ENCODE assay signal across 27 cellular contexts in genomic region chr7:127375626-127376025, GRCh38. TPM values are rescaled to one million over a fixed set of nuclear protein-coding genes. Genes with fewer than 3 reads are reported as not detected.
DNase-seq lines count a peak whose midpoint lies in the region; ATAC-seq, FAIRE-seq and TF ChIP-seq lines count a peak whose summit lies in the region.
"Had no signal": no experiment of that assay in that cellular context is flagged by ENCODE, and none has a peak within 500 bp of the region (broad histone marks: within the 10 kb centered on the region; RNA-seq: fewer than 3 reads in every experiment).

No MANE protein-coding gene starts in this region.

- RAD21 ChIA-PET in GM12878 (lab: Charles Lee; ENCODE audit: unreplicated experiment): no interaction called here

- ATAC-seq in GM21360 (IDR thresholded peaks at IDR 0.05; ENCODE audit: unreplicated experiment) (peak; percentile 67), GM12878 (peak; percentile 39)
- ATAC-seq: gastroesophageal sphincter; left ventricle myocardium superior; naive thymus-derived CD4-positive, alpha-beta T cell; T-helper 17 cell had no signal

- H3K27ac Mint-ChIP-seq in MCF 10A (ENCODE audit: low read depth, unreplicated experiment): no peak overlapping the region
- H3K27ac Mint-ChIP-seq: activated naive CD8-positive, alpha-beta T cell treated with anti-CD3 and anti-CD28 coated beads, Interleukin-2, amount 10 ng/mL, durations not matched to agents 7 days and 5 days; activated T-helper 1 cell treated with anti-CD3 and anti-CD28 coated beads, Interleukin-12 subunit alpha, Interleukin-12 subunit beta, Interleukin-2, Interleukin-4 antibody, amounts not matched to agents 30 ng/mL and 10 ng/mL and 1 ng/mL, durations not matched to agents 14 hours and 24 hours and 36 hours; T-helper 17 cell had no signal

- no peaks in the 10 kb centered on the region for H3K9me3 ChIP-seq in mammary epithelial cell (replicated peaks; ENCODE audit: insufficient read depth, low read length)
- no peaks in the 10 kb centered on the region for H3K9me3 ChIP-seq in GM12878 (replicated peaks; ENCODE audit: control insufficient read depth, insufficient read depth, low read length)
- H3K9me3 ChIP-seq: gastroesophageal sphincter, testis had no signal

- CTCF ChIA-PET in mammary epithelial cell (lab: Charles Lee; ENCODE audit: low non-redundant PET) (no interaction called here), MCF 10A (lab: Yijun Ruan, JAX) (interaction anchor here (1.0 kb wide), 1 partner anchor 16 kb away, joined by 3 read pairs; no protein-coding TSS in a partner anchor), GM12878 (lab: Yijun Ruan, JAX) (interaction anchor here (1.4 to 1.6 kb wide), 2 partner anchors 27 to 72 kb away, joined by 4 to 5 read pairs; no protein-coding TSS in a partner anchor)

- 100% methylated on average over 1 of the region's 1 CpG for WGBS in mammary epithelial cell (ENCODE audit: low coverage, missing lambda C conversion rate)
- WGBS in GM12878 (ENCODE audit: insufficient coverage, insufficient replicate concordance, low lambda C conversion rate, missing lambda C conversion rate): 52% methylated on average over 1 of the region's 1 CpG

- TF ChIP-seq POLR2A in GM12878 (IDR thresholded peaks at IDR 0.05; ENCODE audit: low read depth, low read length): no peak

- no peaks in the 10 kb centered on the region for H3K9me3 Mint-ChIP-seq in MCF 10A (ENCODE audit: unreplicated experiment)
- H3K9me3 Mint-ChIP-seq: activated naive CD8-positive, alpha-beta T cell treated with anti-CD3 and anti-CD28 coated beads, Interleukin-2, amount 10 ng/mL, durations not matched to agents 7 days and 5 days; activated T-helper 1 cell treated with anti-CD3 and anti-CD28 coated beads, Interleukin-12 subunit alpha, Interleukin-12 subunit beta, Interleukin-2, Interleukin-4 antibody, amounts not matched to agents 30 ng/mL and 10 ng/mL and 1 ng/mL, durations not matched to agents 14 hours and 24 hours and 36 hours; central memory CD8-positive, alpha-beta T cell; immature natural killer cell; naive thymus-derived CD4-positive, alpha-beta T cell had no signal

- H3K27me3 ChIP-seq in mammary epithelial cell (ENCODE audit: insufficient read depth, low read length) (no peaks in the 10 kb centered on the region), GM12878 (replicated peaks in 1 of 2; ENCODE audit: control insufficient read depth in 2 of 2, insufficient read depth in 2 of 2, low read length in 1 of 2) (no peaks in the 10 kb centered on the region)
- H3K27me3 ChIP-seq: gastroesophageal sphincter, testis had no signal

- TF ChIP-seq EP300 in GM12878 (IDR thresholded peaks at IDR 0.05; ENCODE audit: borderline replicate concordance in 1 of 2, control insufficient read depth in 1 of 2, low read depth in 2 of 2, low read length in 2 of 2): no peak

- BruUV-seq in mammary epithelial cell (replicated peaks; lab: Mats Ljungman, UMichigan): no TSS peak
- no TSS peak for BruUV-seq in MCF 10A (replicated peaks; lab: Mats Ljungman, UMichigan)
- no TSS peak for BruUV-seq in GM12878 (replicated peaks; lab: Mats Ljungman, UMichigan)

- H3K27ac ChIP-seq in mammary epithelial cell (ENCODE audit: insufficient read depth, low read depth, low read length) (no peak overlapping the region), GM12878 (ENCODE audit: control insufficient read depth, insufficient read depth) (no peak overlapping the region)
- H3K27ac ChIP-seq: gastroesophageal sphincter, KMS-11, SK-N-MC, testis had no signal

- H3K79me2 ChIP-seq in mammary epithelial cell (ENCODE audit: insufficient read depth, low read length): peaks cover 79% of the 10 kb centered on the region
- H3K79me2 ChIP-seq in GM12878 (ENCODE audit: control insufficient read depth, insufficient read depth, low read length): peaks cover 26% of the 10 kb centered on the region

- intact Hi-C loops in mammary epithelial cell (cut with micrococcal nuclease) (no loop called here), MCF 10A (cut with micrococcal nuclease) (no loop called here), GM12878 (cut with micrococcal nuclease; ENCODE audit: unreplicated experiment) (no loop called here)

- no peak overlapping the region for H3K4me2 ChIP-seq in mammary epithelial cell (ENCODE audit: insufficient read depth, low read depth, low read length)
- no peak overlapping the region for H3K4me2 ChIP-seq in GM12878 (ENCODE audit: control insufficient read depth, insufficient read depth)
- H3K4me2 ChIP-seq: KMS-11 had no signal

- H4K20me1 ChIP-seq in mammary epithelial cell (ENCODE audit: insufficient read depth, low read length) (no peaks in the 10 kb centered on the region), GM12878 (ENCODE audit: control insufficient read depth, insufficient read depth) (no peaks in the 10 kb centered on the region)

- in situ Hi-C loops in mammary epithelial cell (cut with MboI; ENCODE audit: low sequenced_read_pairs in 2 of 2) (no loop called here), GM12878 (cut with MboI) (no loop called here)

- no peaks in the 10 kb centered on the region for H3K4me1 ChIP-seq in mammary epithelial cell (ENCODE audit: insufficient read depth, low read length)
- no peaks in the 10 kb centered on the region for H3K4me1 ChIP-seq in GM12878 (ENCODE audit: control insufficient read depth, insufficient read depth, low read length)
- H3K4me1 ChIP-seq: gastroesophageal sphincter, testis had no signal

- SMC1A ChIA-PET in GM12878 (lab: Charles Lee; ENCODE audit: uncharacterized antibody, unreplicated experiment): interaction anchor here (1.0 to 1.1 kb wide), 2 partner anchors 27 to 212 kb away, joined by 3 read pairs; no protein-coding TSS in a partner anchor

- H3K36me3 ChIP-seq in mammary epithelial cell (ENCODE audit: insufficient read depth, low read length) (peaks cover 39% of the 10 kb centered on the region), GM12878 (ENCODE audit: control insufficient read depth in 2 of 2, insufficient read depth in 2 of 2, low read length in 1 of 2) (peaks cover 2 to 23% of the 10 kb centered on the region in 2 experiments; a peak in 3 of 4 replicates)

- dilution Hi-C loops in mammary epithelial cell (cut with HindIII; ENCODE audit: low sequenced_read_pairs): no loop called here

- H3K4me3 ChIP-seq in mammary epithelial cell (replicated peaks in 1 of 3; ENCODE audit: insufficient read depth in 1 of 3, low read depth in 2 of 3, low read length in 3 of 3) (no peak overlapping the region), GM12878 (no peak overlapping the region)
- H3K4me3 ChIP-seq: gastroesophageal sphincter, SK-N-MC, testis had no signal

- H3K4me1 Mint-ChIP-seq in MCF 10A (ENCODE audit: insufficient read depth, unreplicated experiment): peaks cover 26% of the 10 kb centered on the region

- TF ChIP-seq CTCF in mammary epithelial cell (conservative IDR thresholded peaks at IDR 0.05 in 1 of 2, IDR thresholded peaks at IDR 0.05 in 1 of 2; ENCODE audit: extremely low read depth in 1 of 2, insufficient read depth in 1 of 2, low read depth in 1 of 2, low read length in 2 of 2) (no peak), MCF 10A (IDR thresholded peaks at IDR 0.05; ENCODE audit: unreplicated experiment) (no peak), GM12878 (IDR thresholded peaks at IDR 0.05 in 2 of 3, conservative IDR thresholded peaks at IDR 0.05 in 1 of 3; ENCODE audit: control insufficient read depth in 2 of 3, extremely low read depth in 1 of 3, insufficient read depth in 1 of 3, low read depth in 3 of 3, low read length in 3 of 3) (no peak)

- FAIRE-seq in GM12878 (lab: Jason Lieb, UNC): no peak

- H3K9ac ChIP-seq in mammary epithelial cell (ENCODE audit: insufficient read depth, low read length): no peak overlapping the region
- no peak overlapping the region for H3K9ac ChIP-seq in GM12878 (ENCODE audit: control insufficient read depth, insufficient read depth, low read length)
- H3K9ac ChIP-seq: KMS-11 had no signal

- H3K4me3 Mint-ChIP-seq in MCF 10A (ENCODE audit: unreplicated experiment): no peak overlapping the region
- H3K4me3 Mint-ChIP-seq: activated naive CD8-positive, alpha-beta T cell treated with anti-CD3 and anti-CD28 coated beads, Interleukin-2, amount 10 ng/mL, durations not matched to agents 7 days and 5 days; activated T-helper 1 cell treated with anti-CD3 and anti-CD28 coated beads, Interleukin-12 subunit alpha, Interleukin-12 subunit beta, Interleukin-2, Interleukin-4 antibody, amounts not matched to agents 30 ng/mL and 10 ng/mL and 1 ng/mL, durations not matched to agents 14 hours and 24 hours and 36 hours; central memory CD8-positive, alpha-beta T cell; immature natural killer cell; T-helper 17 cell had no signal

- H2AFZ ChIP-seq in mammary epithelial cell (ENCODE audit: low read depth, low read length) (no peak overlapping the region), GM12878 (ENCODE audit: control insufficient read depth, low read depth, low read length) (no peak overlapping the region)

- POLR2A ChIA-PET in MCF 10A (lab: Yijun Ruan, JAX) (interaction anchor here (1.0 kb wide), 1 partner anchor 14 kb away, joined by 3 read pairs; no protein-coding TSS in a partner anchor), GM12878 (lab: Charles Lee) (no interaction called here)

- DNase-seq in mammary epithelial cell (peak; percentile 11), MCF 10A (ENCODE audit: unreplicated experiment) (no peak), GM12878 (ENCODE audit: low read depth, low spot score) (no peak), NCI-H1436 (lab: John Stamatoyannopoulos, UW) (no peak), globus pallidus (ENCODE audit: low spot score) (no peak), kidney glomerular epithelial cell (lab: John Stamatoyannopoulos, UW) (no peak)
- DNase-seq: activated CD4-positive, alpha-beta T cell treated with anti-CD3 and anti-CD28 coated beads for 4 hours; activated naive CD8-positive, alpha-beta T cell treated with anti-CD3 and anti-CD28 coated beads, Interleukin-2, amount 10 ng/mL, durations not matched to agents 7 days and 5 days; Calu3; DMS79 treated with DMSO at 0.1 percent for 48 hours; hippocampal formation; immature natural killer cell; left ventricle myocardium superior; midbrain; MV-4-11; naive thymus-derived CD4-positive, alpha-beta T cell; NCI-H1694; stimulated activated CD4-positive, alpha-beta T cell treated with anti-CD3 and anti-CD28 coated beads, Interleukin-15, amount 100 ng/mL, for 24 hours; stimulated activated naive CD4-positive, alpha-beta T cell; T-helper 17 cell; testis had no signal

- H3K36me3 Mint-ChIP-seq in MCF 10A (ENCODE audit: insufficient read depth, unreplicated experiment): peaks cover 36% of the 10 kb centered on the region

- no peaks in the 10 kb centered on the region for H3K27me3 Mint-ChIP-seq in MCF 10A (ENCODE audit: insufficient read depth, unreplicated experiment)
- H3K27me3 Mint-ChIP-seq: activated naive CD8-positive, alpha-beta T cell treated with anti-CD3 and anti-CD28 coated beads, Interleukin-2, amount 10 ng/mL, durations not matched to agents 7 days and 5 days; central memory CD8-positive, alpha-beta T cell; naive thymus-derived CD4-positive, alpha-beta T cell; T-helper 17 cell had no signal

- TF ChIP-seq RAD21 in GM12878 (IDR thresholded peaks at IDR 0.05; ENCODE audit: insufficient read depth, low read depth, low read length): no peak

RNA-seq across cellular contexts. Expression of gene ZNF800, which starts 16.9 kb away (rescaled TPM):
- total RNA-seq in mammary epithelial cell: 10 to 100 TPM; 28.2 to 37.3 TPM
- polyA plus RNA-seq in mammary epithelial cell: 13.8 TPM
- polyA minus RNA-seq in mammary epithelial cell: 22.2 TPM
- total RNA-seq in MCF 10A (2022): 51.7 and 55.1 TPM in 2 replicates
- total RNA-seq in GM12878 (2013; cell fraction: nucleolus; rRNA removed): 74.0 and 78.7 TPM in 2 replicates
- 14.5 and 16.7 TPM in 2 replicates for total RNA-seq in GM12878 (2014; rRNA removed)
- 33.9 and 34.3 TPM in 2 replicates for total RNA-seq in GM12878 (2014; rRNA removed; fragmentation: Illumina TruSeq; extraction: Trizol)
- 28.5 and 31.2 TPM in 2 replicates for total RNA-seq in GM12878 (2021)
- 6.9 TPM for polyA plus RNA-seq in GM12878 (2011; ENCODE audit: low read depth)
- polyA plus RNA-seq in GM12878 (2011; rRNA removed): 23.0 and 31.8 TPM in 2 replicates
- polyA plus RNA-seq in GM12878 (2011; cell fraction: cytosol; rRNA removed): 8.9 and 13.6 TPM in 2 replicates
- polyA plus RNA-seq in GM12878 (2011; cell fraction: nucleus; rRNA removed): 16.8 and 17.5 TPM in 2 replicates
- 11.8 and 13.5 TPM in 2 replicates for polyA plus RNA-seq in GM12878 (2012)
- polyA plus RNA-seq in GM12878 (2014; fragmentation: Illumina TruSeq; extraction: Trizol): 24.5 and 38.1 TPM in 2 replicates
- 1 to 10 TPM; 6.8 to 7.4 TPM for polyA plus RNA-seq in GM12878 (2014; fragmentation: Nextera tagmentation; extraction: Ambion mirVana)
- 11.0 and 11.8 TPM in 2 replicates for polyA plus RNA-seq in GM12878 (2014; rRNA removed)
- polyA plus RNA-seq in GM12878 (2016; fragmentation: Nextera tagmentation; extraction: Ambion mirVana): 10 to 100 TPM; 26.6 to 27.6 TPM
- polyA minus RNA-seq in GM12878 (2011; rRNA and poly(A)+ RNA removed): 18.2 and 29.6 TPM in 2 replicates
- 17.6 and 20.5 TPM in 2 replicates for polyA minus RNA-seq in GM12878 (2011; cell fraction: cytosol; rRNA and poly(A)+ RNA removed)
- 29.5 and 47.8 TPM in 2 replicates for polyA minus RNA-seq in GM12878 (2011; cell fraction: nucleus; rRNA and poly(A)+ RNA removed)
